Comparison of ENCODE assay signal across 32 cellular contexts in genomic region chr7:4786015-4786414, GRCh38.
"Had no signal": no experiment of that assay in that cellular context is flagged by ENCODE, and none has a peak within 500 bp of the region (broad histone marks: within the 10 kb centered on the region; RNA-seq: fewer than 3 reads in every experiment).

No MANE protein-coding gene starts in this region.

- H3K4me3 ChIP-seq: adrenal gland, body of pancreas, breast epithelium, PC-9 had no signal

- H3K4me1 ChIP-seq: adrenal gland, body of pancreas, breast epithelium had no signal

- ATAC-seq: activated naive CD4-positive, alpha-beta T cell treated with anti-CD3 and anti-CD28 coated beads, Interleukin-2, amount 50 U/mL, for 72 hours; activated T-cell treated with anti-CD3 and anti-CD28 coated beads, Interleukin-2, amount 50 U/mL, for 4 hours; body of pancreas had no signal

- H3K27me3 ChIP-seq: adrenal gland, body of pancreas, breast epithelium had no signal

- FAIRE-seq: astrocyte had no signal

- DNase-seq: activated B cell treated with CpG ODN at 0.5 μM for 24 hours; activated CD4-positive, alpha-beta memory T cell treated with anti-CD3 and anti-CD28 coated beads for 36 hours; activated CD4-positive, alpha-beta T cell treated with anti-CD3 and anti-CD28 coated beads for 4 hours; activated CD4-positive, alpha-beta T cell treated with anti-CD3 and anti-CD28 coated beads, Interleukin-2, amount 50 U/mL, for 1 hour; activated CD4-positive, CD25-positive, alpha-beta regulatory T cell treated with anti-CD3 and anti-CD28 coated beads, Interleukin-2, amount 50 U/mL, for 72 hours; activated CD8-positive, alpha-beta memory T cell treated with anti-CD3 and anti-CD28 coated beads, Interleukin-2, amount 50 U/mL, for 4 hours; activated gamma-delta T cell treated with Interleukin-2 at 50 U/mL for 16 hours; activated naive CD4-positive, alpha-beta T cell treated with anti-CD3 and anti-CD28 coated beads for 36 hours; activated T-cell treated with anti-CD3 and anti-CD28 coated beads for 4 hours; activated T-cell treated with anti-CD3 and anti-CD28 coated beads, Interleukin-2, amount 50 U/mL, for 4 hours; adrenal gland; body of pancreas; caudate nucleus; cerebellar nuclear complex; NCI-H1105; NCI-H1417 treated with DMSO at 0.1 percent for 48 hours; NCI-H187 treated with DMSO at 0.1 percent for 48 hours; NCI-H2081 treated with DMSO at 0.1 percent for 48 hours; NCI-H226; NCI-H446 treated with DMSO at 0.1 percent for 48 hours; NCI-H524; NCI-H69; PC-9; Right ventricle myocardium superior; SW 1271; T-helper 1 cell; T-helper 2 cell; T-helper 9 cell had no signal

- H2AFZ ChIP-seq: PC-9 had no signal

- H3K27ac ChIP-seq: adrenal gland, body of pancreas, breast epithelium, PC-9, VCaP had no signal

- H3K4me2 ChIP-seq: PC-9 had no signal

- H3K9me3 ChIP-seq: adrenal gland, body of pancreas, breast epithelium had no signal
